In the genomic region with DNA sequence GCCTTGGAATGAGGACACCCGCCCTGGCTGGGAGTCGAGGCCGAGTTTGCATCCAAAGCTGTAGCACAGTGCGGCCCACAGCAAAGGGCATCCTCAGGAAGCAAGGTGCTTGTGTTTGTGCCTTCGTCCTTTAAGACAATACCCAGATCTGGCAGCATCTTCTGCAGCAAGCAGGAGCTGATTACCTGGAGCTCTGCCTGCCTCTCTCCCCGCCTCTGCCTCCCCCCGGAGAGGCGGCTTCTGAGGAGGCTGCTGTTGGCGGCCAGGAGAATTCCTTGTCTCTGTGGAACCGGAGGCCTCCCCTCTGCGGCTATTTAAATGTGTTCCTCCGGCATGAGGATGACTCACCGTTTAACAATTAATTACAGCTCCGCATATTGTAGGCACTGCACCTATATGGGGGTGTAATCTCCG, we compare ENCODE assay signal across 11 cellular contexts.
DNase-seq lines count a peak whose midpoint lies in the region; ATAC-seq and TF ChIP-seq lines count a peak whose summit lies in the region.
"Had no signal": no experiment of that assay in that cellular context is flagged by ENCODE, and none has a peak within 500 bp of the region (broad histone marks: within the 10 kb centered on the region; RNA-seq: fewer than 3 reads in every experiment).

No MANE protein-coding gene starts in this region.

- peaks cover 19% of the 10 kb centered on the region for H3K4me1 ChIP-seq in NT2/D1 (ENCODE audit: insufficient read depth, insufficient read length)

- H3K9me3 ChIP-seq in NT2/D1 (ENCODE audit: insufficient read depth, low read length), result no peaks in the 10 kb centered on the region

- no peaks in the 10 kb centered on the region for H3K36me3 ChIP-seq in NT2/D1 (ENCODE audit: insufficient read depth, insufficient read length, low read length)
- H3K36me3 ChIP-seq: stomach had no signal

- peak; percentile 91 for DNase-seq in EH (ENCODE audit: low read depth)
- DNase-seq in NT2/D1 (ENCODE audit: low read depth, low spot score), result peak; percentile 100
- peak; percentile 53 for DNase-seq in fibroblast of pulmonary artery (ENCODE audit: low read depth)
- peak; percentile 13 for DNase-seq in myocyte (ENCODE audit: low read depth)
- DNase-seq in activated T-cell treated with anti-CD3 and anti-CD28 coated beads, Interleukin-2, amount 50 U/mL, for 1 hour, result no peak
- no peak for DNase-seq in HPDE6-E6E7 (ENCODE audit: extremely low spot score)
- DNase-seq: stomach had no signal

- peak overlapping the region; percentile 70 for H3K9ac ChIP-seq in NT2/D1 (ENCODE audit: insufficient read length, low read depth)

- H3K4me3 ChIP-seq in NT2/D1 (ENCODE audit: insufficient read length, low read depth) (no peak overlapping the region), fibroblast of pulmonary artery (replicated peaks; ENCODE audit: low read depth, low read length) (no peak overlapping the region)
- H3K4me3 ChIP-seq: stomach had no signal

- no peak for TF ChIP-seq CTCF in fibroblast of pulmonary artery (IDR thresholded peaks at IDR 0.05; ENCODE audit: low read length, missing control alignments)

- no peaks in the 10 kb centered on the region for H3K27me3 ChIP-seq in NT2/D1 (ENCODE audit: insufficient read depth, insufficient read length)
- H3K27me3 ChIP-seq: stomach had no signal

- no peak for ATAC-seq in GM19467 (IDR thresholded peaks at IDR 0.05; ENCODE audit: unreplicated experiment)
- no peak for ATAC-seq in HG02852 (IDR thresholded peaks at IDR 0.05; ENCODE audit: unreplicated experiment)
- ATAC-seq: HepG2, Panc1 had no signal

Comparison
In these comparisons a context has a peak if more than half of its experiments do, and no peak if none do; other contexts are left out.
1. DNase-seq: peak in EH (single experiment), NT2/D1 (single experiment), fibroblast of pulmonary artery (single experiment) and myocyte (single experiment); none in activated T-cell treated with anti-CD3 and anti-CD28 coated beads, Interleukin-2, amount 50 U/mL, for 1 hour (single experiment) and HPDE6-E6E7 (single experiment).